In the genomic region with DNA sequence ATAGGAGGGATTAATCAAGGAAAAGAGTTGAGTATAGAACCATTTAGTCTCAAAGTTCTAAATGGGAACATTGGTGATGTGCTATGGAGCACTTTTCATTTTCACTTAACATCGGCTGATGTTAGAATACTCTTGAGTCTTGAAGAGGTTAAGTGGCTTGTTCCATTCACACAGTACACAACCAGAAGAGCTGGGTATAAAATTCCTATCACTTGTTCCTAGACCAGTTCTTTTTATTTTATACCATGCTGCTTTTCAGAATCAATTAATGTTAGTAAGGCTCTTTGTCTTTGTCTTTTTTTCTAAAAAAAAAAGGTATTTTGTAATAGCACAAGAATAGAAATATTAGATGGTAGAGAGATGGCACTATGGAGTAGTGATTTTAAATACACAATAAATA, we compare ENCODE assay signal across 10 cellular contexts. TPM values are rescaled to one million over a fixed set of nuclear protein-coding genes. Genes with fewer than 3 reads are reported as not detected.
"Had no signal": no experiment of that assay in that cellular context is flagged by ENCODE, and none has a peak within 500 bp of the region (broad histone marks: within the 10 kb centered on the region; RNA-seq: fewer than 3 reads in every experiment).

No MANE protein-coding gene starts in this region.

- H3K9ac ChIP-seq: GM23248, KMS-11 had no signal

- H3K27ac ChIP-seq: GM23248, HL-60, KMS-11 had no signal

- DNase-seq: GM23248, GOT3, H7, HCEC 1CT, IMR-90, KBM-7 had no signal

- H2AFZ ChIP-seq: GM23248 had no signal

- H3K4me3 ChIP-seq: GM23248 had no signal

- H3K4me2 ChIP-seq: KMS-11 had no signal

RNA-seq across cellular contexts. Expression of gene KRTAP1-1, which starts 1.7 kb away (rescaled TPM):
- total RNA-seq: H4, H7, HT1080 had no signal

RNA-seq across cellular contexts. Expression of gene KRTAP2-1, which starts 4.2 kb away (rescaled TPM):
- total RNA-seq: GM23248, H4, H7, IMR-90 had no signal
- polyA plus RNA-seq: GM23248, IMR-90 had no signal

RNA-seq across cellular contexts. Expression of gene KRTAP1-3, which starts 8.3 kb away (rescaled TPM):
- total RNA-seq: GM23248, H4, H7, HT1080, IMR-90 had no signal
- polyA plus RNA-seq: GM23248, IMR-90 had no signal

RNA-seq across cellular contexts. Expression of gene KRTAP2-2, which starts 12.1 kb away (rescaled TPM):
- total RNA-seq: GM23248, H4, H7, HT1080, IMR-90 had no signal

RNA-seq across cellular contexts. Expression of gene KRTAP1-4, which starts 13.0 kb away (rescaled TPM):
- total RNA-seq: GM23248, H4, H7, HT1080, IMR-90 had no signal
- polyA plus RNA-seq: GM23248, IMR-90 had no signal
